8 cellular contexts compared by ENCODE assay signal in genomic region chr4:8050555-8051206, GRCh38.
DNase-seq lines count a peak whose midpoint lies in the region; ATAC-seq and TF ChIP-seq lines count a peak whose summit lies in the region.

No MANE protein-coding gene starts in this region.

- H3K4me3 ChIP-seq in fibroblast of villous mesenchyme (ENCODE audit: low read depth, low read length): no peak overlapping the region

- ATAC-seq in HG02763 (IDR thresholded peaks at IDR 0.05; ENCODE audit: unreplicated experiment): no peak

- TF ChIP-seq CTCF in fibroblast of villous mesenchyme (IDR thresholded peaks at IDR 0.05; ENCODE audit: insufficient read depth, low read depth, low read length): no peak

- DNase-seq in DMS153 treated with DMSO at 0.1 percent for 48 hours (lab: John Stamatoyannopoulos, UW; ENCODE audit: unreplicated experiment) (peak; percentile 84), NCI-H526 (lab: John Stamatoyannopoulos, UW) (peak; percentile 57 to 82), fibroblast of villous mesenchyme (ENCODE audit: low read depth) (peak; percentile 42), nucleus accumbens (lab: John Stamatoyannopoulos, UW) (peak in 41 of 56 donors; percentile 21 to 79 (median 48)), germinal center (ENCODE audit: low spot score) (no peak), KG1 (lab: John Stamatoyannopoulos, UW) (no peak)
- no peak for DNase-seq in activated CD4-positive, alpha-beta T cell treated with anti-CD3 and anti-CD28 coated beads, Interleukin-2, amount 50 U/mL, for 1 hour

Comparison
In these comparisons a context has a peak if more than half of its experiments do, and no peak if none do; other contexts are left out.
1. DNase-seq: peak in DMS153 treated with DMSO at 0.1 percent for 48 hours (single experiment), NCI-H526 (2 of 2), fibroblast of villous mesenchyme (single experiment) and nucleus accumbens (41 of 56); none in activated CD4-positive, alpha-beta T cell treated with anti-CD3 and anti-CD28 coated beads, Interleukin-2, amount 50 U/mL, for 1 hour (single experiment), germinal center (single experiment) and KG1 (single experiment).